17 cellular contexts compared by ENCODE assay signal in the genomic region with DNA sequence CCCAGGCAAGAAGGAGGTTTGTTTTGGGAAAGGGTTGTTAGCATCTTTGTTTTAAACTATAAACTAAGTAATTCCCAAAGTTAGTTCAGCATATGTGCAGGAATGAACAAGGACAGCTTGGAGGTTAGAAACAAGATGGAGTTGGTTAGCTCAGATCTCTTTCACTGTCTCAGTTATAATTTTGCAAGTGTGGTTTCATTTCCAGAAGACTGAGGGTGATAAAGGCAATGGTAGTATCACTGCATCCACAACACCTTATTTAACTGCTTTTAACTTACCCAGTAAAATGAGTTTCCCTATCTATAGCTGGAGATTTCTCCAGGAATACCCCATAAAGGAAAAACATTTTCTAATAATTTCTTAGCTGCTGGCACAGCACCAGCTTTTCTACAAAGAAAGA.
DNase-seq lines count a peak whose midpoint lies in the region; FAIRE-seq and TF ChIP-seq lines count a peak whose summit lies in the region.
"Had no signal": no experiment of that assay in that cellular context is flagged by ENCODE, and none has a peak within 500 bp of the region (broad histone marks: within the 10 kb centered on the region; RNA-seq: fewer than 3 reads in every experiment).

No MANE protein-coding gene starts in this region.

- H3K14ac ChIP-seq in trophoblast cell (ENCODE audit: low read length): no peak overlapping the region

- DNase-seq in GM23248: no peak
- no peak for DNase-seq in SJCRH30
- no peak for DNase-seq in trophoblast cell
- no peak for DNase-seq in caudate nucleus (lab: John Stamatoyannopoulos, UW)
- DNase-seq in NCI-H2107 (lab: John Stamatoyannopoulos, UW): no peak
- no peak for DNase-seq in adrenal gland
- DNase-seq: activated naive CD8-positive, alpha-beta T cell treated with anti-CD3 and anti-CD28 coated beads, Interleukin-2, amount 10 ng/mL, durations not matched to agents 7 days and 5 days; AML-193; heart left ventricle; left cardiac atrium; MG63; NCI-H1417 treated with DMSO at 0.1 percent for 48 hours; NCI-H510A; PC-3; SHP77 had no signal

- no peak overlapping the region for H3K4ac ChIP-seq in trophoblast cell (ENCODE audit: low read depth, low read length)

- no peak overlapping the region for H2AK5ac ChIP-seq in trophoblast cell (ENCODE audit: low read length)

- H2BK5ac ChIP-seq in trophoblast cell (ENCODE audit: low read depth, low read length, poor library complexity): no peak overlapping the region

- intact Hi-C loops in adrenal gland (cut with DNase I): no loop called here

- peak overlapping the region; percentile 36; the same call in 1 of the 2 replicates for H3K9ac ChIP-seq in GM23248
- no peak overlapping the region for H3K9ac ChIP-seq in trophoblast cell (ENCODE audit: low read length)

- peaks cover 56% of the 10 kb centered on the region for H3K4me1 ChIP-seq in GM23248 (ENCODE audit: insufficient read depth)
- peaks cover 18% of the 10 kb centered on the region for H3K4me1 ChIP-seq in SJCRH30
- H3K4me1 ChIP-seq in trophoblast cell (ENCODE audit: control insufficient read depth in 1 of 2, insufficient read depth in 2 of 2, low read length in 2 of 2): peaks cover 2 to 8% of the 10 kb centered on the region in 2 experiments
- H3K4me1 ChIP-seq in adrenal gland (replicated peaks in 1 of 2): peaks cover 4 to 8% of the 10 kb centered on the region in 2 donors

- peak; percentile 94 for FAIRE-seq in endometrium (lab: Jason Lieb, UNC)

- H3K4me2 ChIP-seq in GM23248 (ENCODE audit: unreplicated experiment) (peak overlapping the region; percentile 32), trophoblast cell (ENCODE audit: low read length) (no peak overlapping the region)

- no peak overlapping the region for H4K12ac ChIP-seq in trophoblast cell (ENCODE audit: low read depth, low read length)

- H4K8ac ChIP-seq in trophoblast cell (ENCODE audit: low read depth, low read length): no peak overlapping the region

- no peak for TF ChIP-seq POLR2A in adrenal gland (IDR thresholded peaks at IDR 0.05)

- peaks cover 13% of the 10 kb centered on the region; the same call in 1 of the 2 replicates for H3K79me2 ChIP-seq in GM23248 (ENCODE audit: insufficient read depth)
- H3K79me2 ChIP-seq in trophoblast cell (ENCODE audit: control insufficient read depth, insufficient read depth, low read length, poor library complexity): no peaks in the 10 kb centered on the region

- H2BK120ac ChIP-seq in trophoblast cell (ENCODE audit: insufficient read depth, low read length, poor library complexity): no peak overlapping the region

- no peaks in the 10 kb centered on the region for H4K20me1 ChIP-seq in GM23248 (ENCODE audit: insufficient read depth)

- H4K91ac ChIP-seq in trophoblast cell (ENCODE audit: low read depth, low read length): no peak overlapping the region

- H3K27ac ChIP-seq in GM23248 (peak overlapping the region; percentile 68), SJCRH30 (peak overlapping the region; percentile 24), trophoblast cell (ENCODE audit: low read depth, low read length) (peak overlapping the region; percentile 43), caudate nucleus (ENCODE audit: low read depth, low read length) (no peak overlapping the region), adrenal gland (no peak overlapping the region)
- H3K27ac ChIP-seq: epithelial cell of prostate, heart left ventricle had no signal

- no peak overlapping the region for H3K23ac ChIP-seq in trophoblast cell (ENCODE audit: low read length)

- H2BK12ac ChIP-seq in trophoblast cell (ENCODE audit: low read length): no peak overlapping the region

- in situ Hi-C loops in GM23248 (cut with MboI): no loop called here

- peaks cover 8% of the 10 kb centered on the region for H3K79me1 ChIP-seq in trophoblast cell (ENCODE audit: low read length)

- TF ChIP-seq CTCF in adrenal gland (IDR thresholded peaks at IDR 0.05): no peak

- H3K4me3 ChIP-seq in GM23248 (no peak overlapping the region), SJCRH30 (no peak overlapping the region), trophoblast cell (ENCODE audit: low read depth, low read length) (no peak overlapping the region), adrenal gland (no peak overlapping the region)
- H3K4me3 ChIP-seq: heart left ventricle, MG63 had no signal

- H3F3A ChIP-seq in GM23248 (ENCODE audit: insufficient read depth): peaks cover 52% of the 10 kb centered on the region

- H3K36me3 ChIP-seq in GM23248 (ENCODE audit: low read depth) (no peaks in the 10 kb centered on the region), SJCRH30 (no peaks in the 10 kb centered on the region), trophoblast cell (ENCODE audit: control insufficient read depth in 1 of 2, insufficient read depth in 2 of 2, low read length in 2 of 2) (no peaks in the 10 kb centered on the region), adrenal gland (replicated peaks in 1 of 2) (no peaks in the 10 kb centered on the region)
- H3K36me3 ChIP-seq: heart left ventricle, MG63 had no signal

- H3K9me2 ChIP-seq in GM23248 (ENCODE audit: insufficient read depth): no peaks in the 10 kb centered on the region; the same call in 1 of the 2 replicates

- H2AFZ ChIP-seq in GM23248 (peak overlapping the region; percentile 47), trophoblast cell (ENCODE audit: insufficient read depth, low read length, poor library complexity) (no peak overlapping the region)

- no peaks in the 10 kb centered on the region for H3K9me3 ChIP-seq in GM23248 (ENCODE audit: low read depth)
- peaks cover 4% of the 10 kb centered on the region; the same call in 1 of the 2 replicates for H3K9me3 ChIP-seq in SJCRH30 (replicated peaks)
- H3K9me3 ChIP-seq in trophoblast cell (ENCODE audit: insufficient read depth, low read depth, low read length): no peaks in the 10 kb centered on the region
- peaks cover 0 to 3% (median 0%) of the 10 kb centered on the region in 3 donors for H3K9me3 ChIP-seq in adrenal gland (replicated peaks in 1 of 3)
- H3K9me3 ChIP-seq: heart left ventricle had no signal

- H3K27me3 ChIP-seq in GM23248 (replicated peaks; ENCODE audit: insufficient read depth) (no peaks in the 10 kb centered on the region), SJCRH30 (no peaks in the 10 kb centered on the region), trophoblast cell (ENCODE audit: insufficient read depth, low read length) (no peaks in the 10 kb centered on the region), adrenal gland (no peaks in the 10 kb centered on the region)
- H3K27me3 ChIP-seq: heart left ventricle, MG63 had no signal

- H3K18ac ChIP-seq in trophoblast cell (ENCODE audit: low read length): no peak overlapping the region

Comparison
In these comparisons a context has a peak if more than half of its experiments do, and no peak if none do; other contexts are left out.
1. H3K27ac ChIP-seq: peak in GM23248 (single experiment), SJCRH30 (single experiment) and trophoblast cell (single experiment); none in caudate nucleus (single experiment) and adrenal gland (0 of 5).